ENCODE assay signal across 8 cellular contexts in the genomic region with DNA sequence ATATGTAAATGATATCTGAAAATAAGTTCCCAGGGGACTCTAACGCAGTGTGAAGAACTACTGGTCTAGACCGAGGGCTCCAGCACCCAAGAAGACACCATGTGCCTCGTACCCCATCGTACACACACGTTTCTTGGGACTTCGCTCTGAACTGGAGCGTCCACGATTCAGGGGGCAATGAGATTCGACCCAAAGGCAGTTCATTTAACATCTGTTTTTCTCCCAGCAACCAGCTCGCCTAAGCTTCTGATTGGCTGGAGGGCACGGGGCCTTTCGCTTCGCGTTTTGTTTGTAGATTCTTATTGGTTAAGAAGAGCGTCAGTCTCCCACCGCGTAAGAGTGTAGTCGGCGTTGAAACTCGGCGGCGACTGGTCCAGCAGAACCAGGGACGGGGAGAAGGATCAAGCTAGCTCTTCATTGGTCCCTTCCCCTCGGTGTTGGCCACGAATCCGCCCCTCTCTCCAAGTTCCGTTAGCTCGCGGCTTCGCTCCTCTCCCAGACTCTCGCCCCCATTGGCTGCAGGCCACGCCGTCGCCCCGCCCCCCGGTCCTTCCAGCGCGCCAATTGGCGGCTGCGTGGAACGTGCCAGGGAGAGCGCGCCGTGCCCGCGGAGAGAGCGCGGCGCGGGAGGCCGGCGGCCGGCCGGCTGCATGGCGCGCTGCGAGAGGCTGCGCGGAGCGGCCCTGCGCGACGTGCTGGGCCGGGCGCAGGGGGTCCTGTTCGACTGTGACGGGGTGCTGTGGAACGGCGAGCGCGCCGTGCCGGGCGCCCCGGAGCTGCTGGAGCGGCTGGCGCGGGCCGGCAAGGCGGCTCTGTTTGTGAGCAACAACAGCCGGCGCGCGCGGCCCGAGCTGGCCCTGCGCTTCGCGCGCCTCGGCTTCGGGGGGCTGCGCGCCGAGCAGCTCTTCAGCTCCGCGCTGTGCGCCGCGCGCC. TPM values are rescaled to one million over a fixed set of nuclear protein-coding genes. Genes with fewer than 3 reads are reported as not detected.
DNase-seq lines count a peak whose midpoint lies in the region; ATAC-seq, FAIRE-seq and TF ChIP-seq lines count a peak whose summit lies in the region.

Gene PDXP (plus strand): TSS at position 591 of the 933 bp plus-strand sequence. CDS start 60 bp downstream, at position 651.

- DNase-seq in AG20443 (ENCODE audit: low spot score) (peak; percentile 97), NCI-H510A (lab: John Stamatoyannopoulos, UW) (peak; percentile 95), chondrocyte (ENCODE audit: low spot score) (peak; percentile 99), kidney (peak; percentile 100)
- peak; percentile 96 for DNase-seq in activated CD4-positive, alpha-beta T cell treated with anti-CD3 and anti-CD28 coated beads for 1 hour
- peak; percentile 99 for DNase-seq in stimulated activated CD4-positive, alpha-beta T cell treated with anti-CD3 and anti-CD28 coated beads, Interleukin-15, amount 100 ng/mL, for 24 hours

- H3K27ac Mint-ChIP-seq in chondrocyte (ENCODE audit: unreplicated experiment): peak within 1 kb of the TSS; percentile 96

- ATAC-seq in HG03432 (IDR thresholded peaks at IDR 0.05; ENCODE audit: unreplicated experiment): peak; percentile 74

- H3K4me3 ChIP-seq in kidney (ENCODE audit: low read length in 2 of 2): peak within 1 kb of the TSS; percentile 67 to 90

- FAIRE-seq in kidney (lab: Jason Lieb, UNC): peak; percentile 99

- no peaks in the 10 kb centered on the region for H3K27me3 Mint-ChIP-seq in chondrocyte (ENCODE audit: low read depth)

- peak; percentile 87 for TF ChIP-seq POLR2A in GM19099 (IDR thresholded peaks at IDR 0.05; ENCODE audit: extremely low read depth, insufficient read length, low read depth)

- no peaks in the 10 kb centered on the region for H3K36me3 ChIP-seq in kidney (ENCODE audit: control insufficient read depth in 1 of 2, insufficient read depth in 2 of 2, low read length in 2 of 2)

- no peaks in the 10 kb centered on the region for H3K9me3 ChIP-seq in kidney (ENCODE audit: control insufficient read depth in 1 of 2, low read length in 2 of 2)

- peaks cover 9 to 28% of the 10 kb centered on the region in 2 donors for H3K4me1 ChIP-seq in kidney (ENCODE audit: control insufficient read depth in 1 of 2, insufficient read depth in 1 of 2, low read depth in 1 of 2, low read length in 2 of 2)

- no peaks in the 10 kb centered on the region for H3K9me3 Mint-ChIP-seq in chondrocyte (ENCODE audit: low read depth)

- peak within 1 kb of the TSS; percentile 81 for H3K4me3 Mint-ChIP-seq in chondrocyte (ENCODE audit: unreplicated experiment)

- peaks cover 40% of the 10 kb centered on the region for H3K4me1 Mint-ChIP-seq in chondrocyte (ENCODE audit: low read depth)

- intact Hi-C loops in kidney (cut with DNase I): no loop called here

- H3K27ac ChIP-seq in kidney (ENCODE audit: low read depth in 2 of 2, low read length in 2 of 2): peak within 1 kb of the TSS in 1 of 2 donors; percentile 57

- TF ChIP-seq CTCF in chondrocyte (IDR thresholded peaks at IDR 0.05) (no peak), kidney (IDR thresholded peaks at IDR 0.05; ENCODE audit: borderline replicate concordance, extremely low read depth, insufficient read depth) (no peak)

- no peaks in the 10 kb centered on the region for H3K36me3 Mint-ChIP-seq in chondrocyte (ENCODE audit: low read depth)

- H3K9ac ChIP-seq in kidney (ENCODE audit: low read length in 2 of 2): peak within 1 kb of the TSS; percentile 51 to 71

RNA-seq across cellular contexts. Expression of gene PDXP, which starts in this region (rescaled TPM):
- total RNA-seq in chondrocyte: 14.8 to 17.2 TPM (median 15.2 TPM) in 3 replicates
- total RNA-seq in kidney: 6.3 TPM
- 29.6 TPM for polyA plus RNA-seq in kidney (ENCODE audit: insufficient read depth, low read depth, low replicate concordance)
